ENCODE assay signal across 19 cellular contexts in genomic region chr13:26895081-26895807, GRCh38.
DNase-seq lines count a peak whose midpoint lies in the region; ATAC-seq and TF ChIP-seq lines count a peak whose summit lies in the region.
"Had no signal": no experiment of that assay in that cellular context is flagged by ENCODE, and none has a peak within 500 bp of the region (broad histone marks: within the 10 kb centered on the region; RNA-seq: fewer than 3 reads in every experiment).

No MANE protein-coding gene starts in this region.

- no peak overlapping the region for H3K4me3 Mint-ChIP-seq in H9
- no peak overlapping the region for H3K4me3 Mint-ChIP-seq in WTC11
- H3K4me3 Mint-ChIP-seq: mesothelial cell of epicardium, nephron had no signal

- H4K8ac ChIP-seq in H9 (replicated peaks; ENCODE audit: insufficient read length, low read depth, low read length) (no peak overlapping the region), mesenchymal stem cell (ENCODE audit: low read length) (no peak overlapping the region)

- H3K4me2 ChIP-seq in H9 (ENCODE audit: insufficient read depth, insufficient read length, low read length), result no peak overlapping the region
- H3K4me2 ChIP-seq in mesenchymal stem cell (ENCODE audit: low read length, poor library complexity, severe bottlenecking), result no peak overlapping the region

- POLR2A ChIA-PET in WTC11 (lab: Charles Lee), result no interaction called here

- no peaks in the 10 kb centered on the region for H3K9me3 ChIP-seq in H9 (ENCODE audit: control insufficient read depth, low read depth, low read length)
- H3K9me3 ChIP-seq in mesenchymal stem cell (ENCODE audit: control insufficient read depth, low read length), result no peaks in the 10 kb centered on the region
- H3K9me3 ChIP-seq: sigmoid colon had no signal

- H3K27ac Mint-ChIP-seq in H9, result no peak overlapping the region; a peak in 1 of 7 replicates
- no peak overlapping the region for H3K27ac Mint-ChIP-seq in WTC11
- H3K27ac Mint-ChIP-seq: CD14-positive monocyte, mesothelial cell of epicardium, nephron had no signal

- ATAC-seq in WTC11 (peak; percentile 68), GM21528 (IDR thresholded peaks at IDR 0.05; ENCODE audit: low FRiP score, unreplicated experiment) (no peak), GM18858 (IDR thresholded peaks at IDR 0.05; ENCODE audit: unreplicated experiment) (no peak)
- ATAC-seq: left cardiac atrium had no signal

- H3K56ac ChIP-seq in H9 (ENCODE audit: insufficient read length, low read depth, low read length), result no peak overlapping the region

- H2AK5ac ChIP-seq in H9 (ENCODE audit: insufficient read length, low read length) (no peak overlapping the region), mesenchymal stem cell (ENCODE audit: low read length, severe bottlenecking) (no peak overlapping the region)

- H3K18ac ChIP-seq in H9 (ENCODE audit: insufficient read length, low read depth, low read length) (no peak overlapping the region), mesenchymal stem cell (ENCODE audit: low read depth in 1 of 2, low read length in 2 of 2) (no peak overlapping the region)

- no peak overlapping the region for H3K9ac ChIP-seq in H9 (ENCODE audit: extremely low read depth, insufficient read length, low read length)
- H3K9ac ChIP-seq in mesenchymal stem cell (ENCODE audit: low read length), result no peak overlapping the region

- no peak overlapping the region for H4K5ac ChIP-seq in H9 (ENCODE audit: insufficient read length, low read depth, low read length)

- H3K36me3 Mint-ChIP-seq in H9 (ENCODE audit: insufficient read depth in 1 of 3, low read depth in 3 of 3), result no peaks in the 10 kb centered on the region
- H3K36me3 Mint-ChIP-seq in WTC11, result no peaks in the 10 kb centered on the region
- H3K36me3 Mint-ChIP-seq: CD14-positive monocyte, mesothelial cell of epicardium had no signal

- H3K27me3 Mint-ChIP-seq in H9 (ENCODE audit: low read depth) (no peaks in the 10 kb centered on the region; the same call in 1 of the 2 replicates), WTC11 (ENCODE audit: low read depth) (no peaks in the 10 kb centered on the region)

- no peak overlapping the region for H2BK20ac ChIP-seq in H9 (ENCODE audit: low read depth, low read length, poor library complexity, severe bottlenecking)

- H3K36me3 ChIP-seq in mesenchymal stem cell (ENCODE audit: control insufficient read depth in 1 of 2, insufficient read depth in 2 of 2, low read depth in 1 of 2, low read length in 2 of 2), result no peaks in the 10 kb centered on the region
- H3K36me3 ChIP-seq: sigmoid colon had no signal

- H3K27me3 ChIP-seq in H9 (ENCODE audit: insufficient read depth, low read length) (no peaks in the 10 kb centered on the region), mesenchymal stem cell (ENCODE audit: control insufficient read depth in 1 of 2, insufficient read depth in 1 of 2, low read length in 2 of 2) (peaks cover 9 to 36% of the 10 kb centered on the region in 2 experiments)

- H4K91ac ChIP-seq in H9 (ENCODE audit: insufficient read length, low read depth, low read length) (no peak overlapping the region), mesenchymal stem cell (ENCODE audit: low read length) (peak overlapping the region; percentile 7)

- TF ChIP-seq CTCF in H9 (conservative IDR thresholded peaks at IDR 0.05), result no peak
- no peak for TF ChIP-seq CTCF in WTC11 (IDR thresholded peaks at IDR 0.05)

- H3K4me1 Mint-ChIP-seq in H9, result peaks cover 27 to 43% of the 10 kb centered on the region in 2 experiments
- H3K4me1 Mint-ChIP-seq in WTC11, result peaks cover 14% of the 10 kb centered on the region
- H3K4me1 Mint-ChIP-seq: CD14-positive monocyte, mesothelial cell of epicardium, nephron had no signal

- H3K27ac ChIP-seq in H9 (ENCODE audit: insufficient read length, low read depth, low read length), result no peak overlapping the region
- H3K27ac ChIP-seq in mesenchymal stem cell (ENCODE audit: low read length, poor library complexity, severe bottlenecking), result no peak overlapping the region
- H3K27ac ChIP-seq: coronary artery, sigmoid colon had no signal

- H2BK5ac ChIP-seq in H9 (ENCODE audit: insufficient read length, low read length) (no peak overlapping the region), mesenchymal stem cell (ENCODE audit: low read depth, low read length, poor library complexity, severe bottlenecking) (no peak overlapping the region)

- no peaks in the 10 kb centered on the region for H3K79me1 ChIP-seq in H9 (ENCODE audit: insufficient read depth, low read depth, low read length, poor library complexity, severe bottlenecking)
- H3K79me1 ChIP-seq in mesenchymal stem cell (replicated peaks; ENCODE audit: low read length, poor library complexity, severe bottlenecking), result no peaks in the 10 kb centered on the region

- H3K4me3 ChIP-seq in mesenchymal stem cell (ENCODE audit: insufficient read depth in 1 of 2, low read depth in 1 of 2, low read length in 2 of 2), result no peak overlapping the region
- H3K4me3 ChIP-seq: coronary artery, sigmoid colon had no signal

- no CpG with 5 or more reads among the region's 24 CpGs for WGBS in H9 (ENCODE audit: extremely low coverage, insufficient read length, low lambda C conversion rate)
- 57% methylated on average over 22 of the region's 24 CpGs for WGBS in mesenchymal stem cell

- H3K79me2 ChIP-seq in H9 (ENCODE audit: insufficient read depth, low read length), result no peaks in the 10 kb centered on the region

- H3K4me1 ChIP-seq in H9 (ENCODE audit: insufficient read depth, low read length), result no peaks in the 10 kb centered on the region
- H3K4me1 ChIP-seq in mesenchymal stem cell (ENCODE audit: control insufficient read depth, insufficient read depth, low read depth, low read length), result no peaks in the 10 kb centered on the region
- H3K4me1 ChIP-seq: sigmoid colon had no signal

- H2BK12ac ChIP-seq in H9 (ENCODE audit: insufficient read length, low read depth, low read length) (no peak overlapping the region), mesenchymal stem cell (ENCODE audit: low read length in 2 of 2) (no peak overlapping the region)

- DNase-seq in Daoy (ENCODE audit: low read depth) (peak; percentile 28), H9 (peak; percentile 54), WTC11 (ENCODE audit: low spot score) (peak; percentile 21), mesenchymal stem cell (no peak), T1000 (lab: John Stamatoyannopoulos, UW) (no peak)
- DNase-seq: activated CD8-positive, alpha-beta memory T cell treated with anti-CD3 and anti-CD28 coated beads, Interleukin-2, amount 50 U/mL, for 4 hours; activated effector memory CD4-positive, alpha-beta T cell treated with Interleukin-2 at 50 U/mL for 16 hours; left cardiac atrium; NCI-H1092; NCI-H2029; SHP77 treated with DMSO at 0.1 percent for 48 hours; sigmoid colon; stimulated activated CD4-positive, alpha-beta T cell treated with anti-CD3 and anti-CD28 coated beads, Interleukin-15, amount 100 ng/mL, for 24 hours had no signal

- no peaks in the 10 kb centered on the region for H3K9me3 Mint-ChIP-seq in H9
- H3K9me3 Mint-ChIP-seq in WTC11, result no peaks in the 10 kb centered on the region
- H3K9me3 Mint-ChIP-seq: mesothelial cell of epicardium, nephron had no signal

- H3K23ac ChIP-seq in H9 (ENCODE audit: insufficient read length, low read depth, low read length) (no peak overlapping the region), mesenchymal stem cell (ENCODE audit: low read length in 2 of 2) (no peak overlapping the region)

- no peak overlapping the region for H3K4ac ChIP-seq in H9 (ENCODE audit: low read depth, low read length)
- H3K4ac ChIP-seq in mesenchymal stem cell (ENCODE audit: low read depth in 1 of 2, low read length in 2 of 2), result no peak overlapping the region

- no peak overlapping the region for H2BK120ac ChIP-seq in H9 (ENCODE audit: low read depth, low read length, poor library complexity, severe bottlenecking)
- no peak overlapping the region for H2BK120ac ChIP-seq in mesenchymal stem cell (ENCODE audit: low read depth, low read length)

- CTCF ChIA-PET in WTC11 (lab: Charles Lee), result interaction anchor here (2.0 kb wide), 1 partner anchor 22 kb away, joined by 13 read pairs; no protein-coding TSS in a partner anchor

- H3K23me2 ChIP-seq in H9 (ENCODE audit: insufficient read length, low read depth, low read length, poor library complexity, severe bottlenecking), result no peaks in the 10 kb centered on the region

- H2AFZ ChIP-seq in H9 (ENCODE audit: low read length), result no peak overlapping the region
- no peak overlapping the region for H2AFZ ChIP-seq in mesenchymal stem cell (ENCODE audit: low read depth, low read length)

- H2BK15ac ChIP-seq in H9 (ENCODE audit: low read depth, low read length), result no peak overlapping the region
- H2BK15ac ChIP-seq in mesenchymal stem cell (ENCODE audit: low read depth, poor library complexity, severe bottlenecking), result no peak overlapping the region

- 0 out of 2 replicates have a peak overlapping the region, but pooled peaks have one; percentile 1 for H3K14ac ChIP-seq in H9 (ENCODE audit: insufficient read depth, low read length)
- no peak overlapping the region for H3K14ac ChIP-seq in mesenchymal stem cell (ENCODE audit: low read length in 2 of 2)

- H3T11ph ChIP-seq in H9 (ENCODE audit: low read length), result no peak overlapping the region

- H4K20me1 ChIP-seq in H9 (ENCODE audit: control insufficient read depth, insufficient read depth, insufficient read length), result no peaks in the 10 kb centered on the region

TF ChIP-seq in WTC11, 78 proteins besides CTCF, POLR2A, EP300 and RAD21 (continues in another document):
- TF ChIP-seq PREB (CRISPR knock-in tag; IDR thresholded peaks at IDR 0.05; ENCODE audit: borderline replicate concordance), result no peak

Comparison
In these comparisons a context has a peak if more than half of its experiments do, and no peak if none do; other contexts are left out.
1. DNase-seq: peak in Daoy (single experiment), H9 (single experiment) and WTC11 (single experiment); none in mesenchymal stem cell (single experiment) and T1000 (single experiment).